Comparison of ENCODE assay signal across 19 cellular contexts in genomic region chr5:171335616-171336015, GRCh38. TPM values are rescaled to one million over a fixed set of nuclear protein-coding genes. Genes with fewer than 3 reads are reported as not detected.
DNase-seq lines count a peak whose midpoint lies in the region; ATAC-seq, FAIRE-seq and TF ChIP-seq lines count a peak whose summit lies in the region.
"Had no signal": no experiment of that assay in that cellular context is flagged by ENCODE, and none has a peak within 500 bp of the region (broad histone marks: within the 10 kb centered on the region; RNA-seq: fewer than 3 reads in every experiment).

No MANE protein-coding gene starts in this region.

- BruUV-seq in HepG2 (replicated peaks; lab: Mats Ljungman, UMichigan): no TSS peak

- H3K4me3 ChIP-seq in Peyer's patch (no peak overlapping the region), HepG2 (replicated peaks in 1 of 3; ENCODE audit: insufficient read depth in 1 of 3, low read depth in 2 of 3, low read length in 3 of 3) (no peak overlapping the region)
- H3K4me3 ChIP-seq: HAP-1 had no signal

- H3K9ac ChIP-seq in HepG2 (ENCODE audit: insufficient read depth, low read depth, low read length): no peak overlapping the region

- H3K27ac Mint-ChIP-seq in activated CD8-positive, alpha-beta T cell treated with anti-CD3 and anti-CD28 coated beads for 36 hours: no peak overlapping the region
- H3K27ac Mint-ChIP-seq: CD4-positive, alpha-beta memory T cell had no signal

- TF ChIP-seq EP300 in HepG2 (IDR thresholded peaks at IDR 0.05; ENCODE audit: low read depth in 2 of 2, low read length in 2 of 2) (no peak), HepG2 (CRISPR knock-in tag; IDR thresholded peaks at IDR 0.05; ENCODE audit: borderline replicate concordance) (no peak)

- CTCF ChIA-PET in HepG2 (lab: Yijun Ruan, JAX; ENCODE audit: low intra/inter-chr PET ratio, low total read pairs): no interaction called here
- CTCF ChIA-PET in activated CD8-positive, alpha-beta T cell treated with anti-CD3 and anti-CD28 coated beads for 36 hours (lab: Charles Lee): interaction anchor here (1.1 to 2.5 kb wide), 3 partner anchors 41 to 128 kb away, joined by 3 to 9 read pairs (median 6); no protein-coding TSS in a partner anchor

- intact Hi-C loops in sciatic nerve (cut with DNase I) (no loop called here), HepG2 (cut with micrococcal nuclease; ENCODE audit: unreplicated experiment) (no loop called here)
- intact Hi-C loops in activated CD8-positive, alpha-beta T cell treated with anti-CD3 and anti-CD28 coated beads for 36 hours (cut with micrococcal nuclease): loop anchor here (10.0 kb wide), 1 partner anchor 591 kb away; no protein-coding TSS in a partner anchor

- H3K79me2 ChIP-seq in HepG2 (ENCODE audit: insufficient read depth, low read length): no peaks in the 10 kb centered on the region

- H3K27me3 Mint-ChIP-seq in activated CD8-positive, alpha-beta T cell treated with anti-CD3 and anti-CD28 coated beads for 36 hours: peaks cover 32% of the 10 kb centered on the region

- H3K36me3 Mint-ChIP-seq in activated CD8-positive, alpha-beta T cell treated with anti-CD3 and anti-CD28 coated beads for 36 hours (ENCODE audit: low read depth): no peaks in the 10 kb centered on the region
- H3K36me3 Mint-ChIP-seq: CD4-positive, alpha-beta memory T cell had no signal

- no peaks in the 10 kb centered on the region for H3K27me3 ChIP-seq in Peyer's patch
- peaks cover 2 to 28% of the 10 kb centered on the region in 2 experiments; a peak in 4 of 5 replicates for H3K27me3 ChIP-seq in HepG2 (ENCODE audit: control insufficient read depth in 1 of 2, insufficient read depth in 2 of 2, low read length in 2 of 2)

- H3K4me1 Mint-ChIP-seq in activated CD8-positive, alpha-beta T cell treated with anti-CD3 and anti-CD28 coated beads for 36 hours (ENCODE audit: low read depth): peaks cover 10% of the 10 kb centered on the region

- TF ChIP-seq CTCF in Peyer's patch (IDR thresholded peaks at IDR 0.05): no peak
- no peak for TF ChIP-seq CTCF in HepG2 (CRISPR knock-in tag; IDR thresholded peaks at IDR 0.05)
- TF ChIP-seq CTCF in activated CD8-positive, alpha-beta T cell treated with anti-CD3 and anti-CD28 coated beads for 36 hours (IDR thresholded peaks at IDR 0.05): no peak

- H3K4me1 ChIP-seq in Peyer's patch (no peaks in the 10 kb centered on the region), HepG2 (ENCODE audit: insufficient read depth, low read length) (no peaks in the 10 kb centered on the region)

- WGBS in HepG2 (ENCODE audit: low lambda C conversion rate): 5% methylated on average over 7 of the region's 8 CpGs

- no peak for ATAC-seq in sciatic nerve
- no peak for ATAC-seq in HepG2
- no peak for ATAC-seq in activated CD8-positive, alpha-beta T cell treated with anti-CD3 and anti-CD28 coated beads for 36 hours

- H2AFZ ChIP-seq in HepG2 (ENCODE audit: low read length): no peak overlapping the region

- DNase-seq in NCI-H69 (lab: John Stamatoyannopoulos, UW): peak; percentile 46
- peak; percentile 41 for DNase-seq in mesenteric fat pad (ENCODE audit: low spot score)
- DNase-seq in sciatic nerve (ENCODE audit: low spot score): peak; percentile 27
- no peak for DNase-seq in Peyer's patch
- DNase-seq in HepG2 (ENCODE audit: low spot score): no peak
- DNase-seq in activated CD4-positive, alpha-beta T cell treated with anti-CD3 and anti-CD28 coated beads for 4 hours: no peak
- DNase-seq in activated CD8-positive, alpha-beta T cell treated with anti-CD3 and anti-CD28 coated beads for 36 hours: no peak
- DNase-seq: C1 segment of cervical spinal cord; CD4-positive, alpha-beta memory T cell; DMS153; DND-41; GOT3 had no signal

- no peak for TF ChIP-seq POLR2A in Peyer's patch (IDR thresholded peaks at IDR 0.05)
- no peak for TF ChIP-seq POLR2A in HepG2 (IDR thresholded peaks at IDR 0.05; ENCODE audit: insufficient read depth in 1 of 2, low read depth in 2 of 2, low read length in 2 of 2)

- no peaks in the 10 kb centered on the region for H4K20me1 ChIP-seq in HepG2 (ENCODE audit: insufficient read depth, low read length)

- POLR2A ChIA-PET in HepG2 (lab: Yijun Ruan, JAX): no interaction called here
- POLR2A ChIA-PET in activated CD8-positive, alpha-beta T cell treated with anti-CD3 and anti-CD28 coated beads for 36 hours (lab: Charles Lee): no interaction called here

- in situ Hi-C loops in HepG2 (cut with HindIII; ENCODE audit: extremely low pct_ligation_motif_present, low pct_unique_long_range_greater_than_20kb): loop anchor here (5.0 kb wide), 1 partner anchor 128 kb away; no protein-coding TSS in a partner anchor

- FAIRE-seq in HepG2 (lab: Jason Lieb, UNC): no peak
- FAIRE-seq: G401.6, GM12892, H54 had no signal

- no peak overlapping the region for H3K4me2 ChIP-seq in HepG2 (ENCODE audit: low read depth, low read length)

- H3K27ac ChIP-seq in Peyer's patch (no peak overlapping the region), HepG2 (ENCODE audit: extremely low read length, insufficient read depth, low read length) (no peak overlapping the region)

- H3K9me3 ChIP-seq in Peyer's patch: no peaks in the 10 kb centered on the region
- H3K9me3 ChIP-seq in HepG2 (ENCODE audit: low read length): no peaks in the 10 kb centered on the region
- H3K9me3 ChIP-seq: HAP-1 had no signal

- H3K36me3 ChIP-seq in Peyer's patch (no peaks in the 10 kb centered on the region), HepG2 (replicated peaks in 1 of 2; ENCODE audit: control insufficient read depth in 1 of 2, insufficient read depth in 2 of 2, low read length in 2 of 2) (no peaks in the 10 kb centered on the region)
- H3K36me3 ChIP-seq: HAP-1 had no signal

- no peak for TF ChIP-seq RAD21 in HepG2 (CRISPR knock-in tag; IDR thresholded peaks at IDR 0.05)

- no peak overlapping the region for H3K4me3 Mint-ChIP-seq in activated CD8-positive, alpha-beta T cell treated with anti-CD3 and anti-CD28 coated beads for 36 hours

- no peaks in the 10 kb centered on the region for H3K9me3 Mint-ChIP-seq in activated CD8-positive, alpha-beta T cell treated with anti-CD3 and anti-CD28 coated beads for 36 hours

TF ChIP-seq in HepG2, 621 proteins besides CTCF, POLR2A, EP300 and RAD21 (continues in another document):
- TF ChIP-seq MXD4 (CRISPR knock-in tag; IDR thresholded peaks at IDR 0.05) (no peak), ZNF121 (CRISPR knock-in tag; IDR thresholded peaks at IDR 0.05) (no peak)

RNA-seq across cellular contexts. Expression of gene TLX3, which starts 26.6 kb away (rescaled TPM):
- total RNA-seq in mesenteric fat pad (not detected), sciatic nerve (not detected), Peyer's patch (not detected), HepG2 (2016; rRNA removed; fragmentation: Illumina TruSeq; extraction: Trizol) (not detected in 2 replicates)
- total RNA-seq in HepG2 (2016; cell fraction: cytosol; rRNA removed; fragmentation: Illumina TruSeq; extraction: Trizol; ENCODE audit: low read depth): not detected in 2 replicates
- total RNA-seq in HepG2 (2016; cell fraction: insoluble cytoplasmic fraction; rRNA removed; fragmentation: Illumina TruSeq; extraction: Trizol): not detected in 2 replicates
- total RNA-seq in HepG2 (2016; cell fraction: membrane; rRNA removed; fragmentation: Illumina TruSeq; extraction: Trizol): not detected in 2 replicates
- total RNA-seq in HepG2 (2016; cell fraction: nucleus; rRNA removed; fragmentation: Illumina TruSeq; extraction: Trizol): not detected in 2 replicates
- polyA plus RNA-seq in HepG2 (2011; rRNA removed): not detected in 2 replicates
- not detected in 2 replicates for polyA plus RNA-seq in HepG2 (2011; cell fraction: cytosol; rRNA removed)
- not detected in 2 replicates for polyA plus RNA-seq in HepG2 (2011; cell fraction: nucleus; rRNA removed)
- not detected in 2 replicates for polyA plus RNA-seq in HepG2 (2012)
- not detected in 2 replicates for polyA plus RNA-seq in HepG2 (2016; cell fraction: cytosol; fragmentation: Illumina TruSeq; extraction: Trizol; ENCODE audit: low read depth)
- polyA plus RNA-seq in HepG2 (2016; cell fraction: insoluble cytoplasmic fraction; fragmentation: Illumina TruSeq; extraction: Trizol; ENCODE audit: low read depth): not detected in 2 replicates
- not detected in 2 replicates for polyA plus RNA-seq in HepG2 (2016; cell fraction: membrane; fragmentation: Illumina TruSeq; extraction: Trizol; ENCODE audit: low read depth)
- not detected in 2 replicates for polyA plus RNA-seq in HepG2 (2016; cell fraction: nucleus; fragmentation: Illumina TruSeq; extraction: Trizol; ENCODE audit: insufficient read depth, low read depth)
- polyA minus RNA-seq in HepG2 (2011; rRNA and poly(A)+ RNA removed; ENCODE audit: low replicate concordance): 0.82 TPM in 1 of 2 replicates, not detected in the other
- not detected in 2 replicates for polyA minus RNA-seq in HepG2 (2011; cell fraction: cytosol; rRNA and poly(A)+ RNA removed)
- not detected in 2 replicates for polyA minus RNA-seq in HepG2 (2011; cell fraction: nucleus; rRNA and poly(A)+ RNA removed)
- total RNA-seq in activated CD8-positive, alpha-beta T cell treated with anti-CD3 and anti-CD28 coated beads for 36 hours: not detected
- total RNA-seq: A172; A673; CD4-positive, alpha-beta memory T cell had no signal
- polyA plus RNA-seq: BJ; CD4-positive, alpha-beta memory T cell had no signal

RNA-seq across cellular contexts. Expression of gene NPM1, which starts 52.0 kb away (rescaled TPM):
- total RNA-seq in mesenteric fat pad (526 TPM), sciatic nerve (544 TPM), Peyer's patch (100 to 1,000 TPM; 167 to 468 (median 197) TPM), HepG2 (2016; rRNA removed; fragmentation: Illumina TruSeq; extraction: Trizol) (3,353 and 5,553 TPM in 2 replicates)
- total RNA-seq in HepG2 (2016; cell fraction: cytosol; rRNA removed; fragmentation: Illumina TruSeq; extraction: Trizol; ENCODE audit: low read depth): 762 and 941 TPM in 2 replicates
- 3,423 and 5,528 TPM in 2 replicates for total RNA-seq in HepG2 (2016; cell fraction: insoluble cytoplasmic fraction; rRNA removed; fragmentation: Illumina TruSeq; extraction: Trizol)
- total RNA-seq in HepG2 (2016; cell fraction: membrane; rRNA removed; fragmentation: Illumina TruSeq; extraction: Trizol): 1,613 and 2,053 TPM in 2 replicates
- total RNA-seq in HepG2 (2016; cell fraction: nucleus; rRNA removed; fragmentation: Illumina TruSeq; extraction: Trizol): 1,233 and 1,301 TPM in 2 replicates
- polyA plus RNA-seq in HepG2 (2011; rRNA removed): 1,684 and 2,047 TPM in 2 replicates
- polyA plus RNA-seq in HepG2 (2011; cell fraction: cytosol; rRNA removed): 2,726 and 4,334 TPM in 2 replicates
- 901 and 998 TPM in 2 replicates for polyA plus RNA-seq in HepG2 (2011; cell fraction: nucleus; rRNA removed)
- polyA plus RNA-seq in HepG2 (2012): 3,095 and 3,791 TPM in 2 replicates
- polyA plus RNA-seq in HepG2 (2016; cell fraction: cytosol; fragmentation: Illumina TruSeq; extraction: Trizol; ENCODE audit: low read depth): 990 and 1,054 TPM in 2 replicates
- 5,889 and 6,211 TPM in 2 replicates for polyA plus RNA-seq in HepG2 (2016; cell fraction: insoluble cytoplasmic fraction; fragmentation: Illumina TruSeq; extraction: Trizol; ENCODE audit: low read depth)
- 1,669 and 1,931 TPM in 2 replicates for polyA plus RNA-seq in HepG2 (2016; cell fraction: membrane; fragmentation: Illumina TruSeq; extraction: Trizol; ENCODE audit: low read depth)
- 1,818 and 1,822 TPM in 2 replicates for polyA plus RNA-seq in HepG2 (2016; cell fraction: nucleus; fragmentation: Illumina TruSeq; extraction: Trizol; ENCODE audit: insufficient read depth, low read depth)
- 1,398 and 1,793 TPM in 2 replicates for polyA minus RNA-seq in HepG2 (2011; rRNA and poly(A)+ RNA removed; ENCODE audit: low replicate concordance)
- polyA minus RNA-seq in HepG2 (2011; cell fraction: cytosol; rRNA and poly(A)+ RNA removed): 3,161 and 4,136 TPM in 2 replicates
- 529 and 590 TPM in 2 replicates for polyA minus RNA-seq in HepG2 (2011; cell fraction: nucleus; rRNA and poly(A)+ RNA removed)
- total RNA-seq in activated CD8-positive, alpha-beta T cell treated with anti-CD3 and anti-CD28 coated beads for 36 hours: 1,000 to 10,000 TPM; 3,203 to 3,498 TPM

Comparison
In these comparisons a context has a peak if more than half of its experiments do, and no peak if none do; other contexts are left out.
1. DNase-seq: peak in NCI-H69 (single experiment), mesenteric fat pad (single experiment) and sciatic nerve (single experiment); none in Peyer's patch (0 of 3), HepG2 (single experiment), activated CD4-positive, alpha-beta T cell treated with anti-CD3 and anti-CD28 coated beads for 4 hours (0 of 2) and activated CD8-positive, alpha-beta T cell treated with anti-CD3 and anti-CD28 coated beads for 36 hours (single experiment).